9 cellular contexts compared by ENCODE assay signal in the genomic region with DNA sequence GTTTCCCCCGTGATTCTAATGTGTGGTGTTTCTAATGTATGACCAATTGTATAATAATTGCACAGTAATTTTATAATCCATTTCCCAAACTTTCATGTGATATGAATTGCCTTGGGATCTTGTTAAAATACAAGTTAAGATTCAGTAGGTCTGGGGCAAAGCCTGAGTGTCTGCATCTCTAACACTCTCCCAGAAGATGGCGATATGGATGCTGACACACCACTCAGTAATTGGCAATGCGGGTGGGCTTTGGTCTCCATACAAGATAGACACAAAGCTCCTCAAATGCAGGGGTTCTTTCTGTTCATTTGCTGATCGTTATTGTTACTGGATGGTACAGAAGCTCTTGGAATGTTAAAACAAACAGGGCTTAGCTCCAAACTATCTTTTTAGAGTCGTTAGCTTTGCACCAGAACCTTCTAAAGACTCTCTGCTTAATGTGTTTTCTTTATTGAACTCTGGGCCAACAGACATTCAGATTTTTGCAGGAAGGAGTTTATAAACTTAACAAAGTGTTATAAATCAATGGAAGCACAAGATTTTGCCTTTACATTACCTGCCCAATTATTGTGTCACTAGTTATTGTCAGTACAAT. TPM values are rescaled to one million over a fixed set of nuclear protein-coding genes. Genes with fewer than 3 reads are reported as not detected.
DNase-seq lines count a peak whose midpoint lies in the region; ATAC-seq, FAIRE-seq and TF ChIP-seq lines count a peak whose summit lies in the region.
"Had no signal": no experiment of that assay in that cellular context is flagged by ENCODE, and none has a peak within 500 bp of the region (broad histone marks: within the 10 kb centered on the region; RNA-seq: fewer than 3 reads in every experiment).

No MANE protein-coding gene starts in this region.

- no peaks in the 10 kb centered on the region for H3K36me3 Mint-ChIP-seq in CD8-positive, alpha-beta T cell

- H3K27me3 ChIP-seq in esophagus muscularis mucosa: no peaks in the 10 kb centered on the region
- H3K27me3 ChIP-seq in CD8-positive, alpha-beta T cell (ENCODE audit: insufficient read depth, low read length): no peaks in the 10 kb centered on the region

- no peak for TF ChIP-seq POLR2A in esophagus muscularis mucosa (IDR thresholded peaks at IDR 0.05; ENCODE audit: low read depth)

- no peaks in the 10 kb centered on the region for H3K9me3 Mint-ChIP-seq in CD8-positive, alpha-beta T cell

- H3K9ac ChIP-seq in kidney (ENCODE audit: low read length in 2 of 2): no peak overlapping the region

- no peak for TF ChIP-seq EP300 in esophagus muscularis mucosa (IDR thresholded peaks at IDR 0.05)

- H3K27me3 Mint-ChIP-seq in CD8-positive, alpha-beta T cell (ENCODE audit: low read depth): peaks cover 7% of the 10 kb centered on the region

- intact Hi-C loops in esophagus muscularis mucosa (cut with DNase I) (no loop called here), kidney (cut with DNase I) (no loop called here)
- intact Hi-C loops in CD8-positive, alpha-beta T cell (cut with DNase I, micrococcal nuclease): loop anchor here in 1 of 2 experiments (5.0 kb wide), 1 partner anchor 1201 kb away; no protein-coding TSS in a partner anchor

- no peak for FAIRE-seq in kidney (lab: Jason Lieb, UNC)

- H3K27ac Mint-ChIP-seq in CD8-positive, alpha-beta T cell: no peak overlapping the region

- peak; percentile 45 for DNase-seq in A172 (ENCODE audit: low spot score)
- peak; percentile 52 for DNase-seq in NCI-H2171 treated with DMSO at 0.1 percent for 48 hours (lab: John Stamatoyannopoulos, UW)
- no peak for DNase-seq in esophagus muscularis mucosa (ENCODE audit: extremely low spot score)
- no peak for DNase-seq in 8988T
- DNase-seq in CD8-positive, alpha-beta T cell: no peak
- no peak for DNase-seq in middle frontal gyrus (ENCODE audit: extremely low spot score, low spot score)
- DNase-seq in kidney: no peak

- H3K4me1 Mint-ChIP-seq in CD8-positive, alpha-beta T cell (ENCODE audit: low read depth): peaks cover 9% of the 10 kb centered on the region

- H3K9me3 ChIP-seq in esophagus muscularis mucosa (no peaks in the 10 kb centered on the region), kidney (ENCODE audit: control insufficient read depth in 1 of 2, low read length in 2 of 2) (no peaks in the 10 kb centered on the region)
- H3K9me3 ChIP-seq in CD8-positive, alpha-beta T cell (ENCODE audit: low read length): no peaks in the 10 kb centered on the region

- no peak overlapping the region for H3K4me3 ChIP-seq in esophagus muscularis mucosa
- H3K4me3 ChIP-seq in CD8-positive, alpha-beta T cell (ENCODE audit: low read depth, low read length): no peak overlapping the region
- H3K4me3 ChIP-seq in kidney (ENCODE audit: low read length in 2 of 2): no peak overlapping the region

- peak; percentile 77 for ATAC-seq in GM18907 (IDR thresholded peaks at IDR 0.05; ENCODE audit: unreplicated experiment)
- ATAC-seq in CD8-positive, alpha-beta T cell: no peak

- H3K36me3 ChIP-seq in esophagus muscularis mucosa (no peaks in the 10 kb centered on the region), kidney (ENCODE audit: control insufficient read depth in 1 of 2, insufficient read depth in 2 of 2, low read length in 2 of 2) (no peaks in the 10 kb centered on the region)
- no peaks in the 10 kb centered on the region for H3K36me3 ChIP-seq in CD8-positive, alpha-beta T cell (ENCODE audit: insufficient read depth, low read length)

- H3K4me3 Mint-ChIP-seq in CD8-positive, alpha-beta T cell: no peak overlapping the region

- 24% methylated on average over 5 of the region's 5 CpGs for WGBS in esophagus muscularis mucosa

- TF ChIP-seq CTCF in esophagus muscularis mucosa (IDR thresholded peaks at IDR 0.05) (peak in 2 of 3 experiments; percentile 27 to 30), kidney (IDR thresholded peaks at IDR 0.05; ENCODE audit: borderline replicate concordance, extremely low read depth, insufficient read depth) (no peak)
- TF ChIP-seq CTCF in CD8-positive, alpha-beta T cell (IDR thresholded peaks at IDR 0.05): no peak

- H3K4me1 ChIP-seq in esophagus muscularis mucosa (peaks cover 0 to 6% (median 2%) of the 10 kb centered on the region in 4 donors), kidney (ENCODE audit: control insufficient read depth in 1 of 2, insufficient read depth in 1 of 2, low read depth in 1 of 2, low read length in 2 of 2) (no peaks in the 10 kb centered on the region)
- H3K4me1 ChIP-seq in CD8-positive, alpha-beta T cell (ENCODE audit: insufficient read depth, low read length): no peaks in the 10 kb centered on the region

- POLR2A ChIA-PET in CD8-positive, alpha-beta T cell (lab: Charles Lee): no interaction called here

- CTCF ChIA-PET in CD8-positive, alpha-beta T cell (lab: Charles Lee): no interaction called here

- no peak overlapping the region for H3K27ac ChIP-seq in esophagus muscularis mucosa (replicated peaks in 1 of 4)
- H3K27ac ChIP-seq in CD8-positive, alpha-beta T cell (ENCODE audit: low read depth, low read length): no peak overlapping the region
- no peak overlapping the region for H3K27ac ChIP-seq in kidney (ENCODE audit: low read depth in 2 of 2, low read length in 2 of 2)

RNA-seq across cellular contexts. Expression of gene ANO3, which starts 45.4 kb away (rescaled TPM):
- total RNA-seq in A172 (2014; rRNA removed; shearing (Covaris generic)): 1.5 and 1.7 TPM in 2 replicates
- under 1 TPM in 1 of 4 donors, not detected in 3; 0.17 TPM for total RNA-seq in esophagus muscularis mucosa
- not detected for total RNA-seq in CD8-positive, alpha-beta T cell
- 1.5 TPM for total RNA-seq in kidney
- 0.30 TPM for polyA plus RNA-seq in kidney (ENCODE audit: insufficient read depth, low read depth, low replicate concordance)
- total RNA-seq: pulmonary artery endothelial cell had no signal

Comparison
In these comparisons a context has a peak if more than half of its experiments do, and no peak if none do; other contexts are left out.
1. DNase-seq: peak in A172 (single experiment) and NCI-H2171 treated with DMSO at 0.1 percent for 48 hours (single experiment); none in esophagus muscularis mucosa (single experiment), 8988T (single experiment), CD8-positive, alpha-beta T cell (0 of 7), middle frontal gyrus (single experiment) and kidney (single experiment).
2. CTCF ChIP-seq: peak in esophagus muscularis mucosa (2 of 3); none in CD8-positive, alpha-beta T cell (single experiment) and kidney (single experiment).